In genomic region chr1:27092888-27093287, GRCh38 we compare ENCODE assay signal across 11 cellular contexts.
"Had no signal": no experiment of that assay in that cellular context is flagged by ENCODE, and none has a peak within 500 bp of the region (broad histone marks: within the 10 kb centered on the region; RNA-seq: fewer than 3 reads in every experiment).

No MANE protein-coding gene starts in this region.

- H3K27ac Mint-ChIP-seq: GM23338, H9, HFFc6 had no signal

- H3K9ac ChIP-seq: GM23248 had no signal

- H3K4me3 Mint-ChIP-seq: GM23338, H9, HFFc6 had no signal

- H3K4me1 ChIP-seq: HAP-1 had no signal

- DNase-seq: GM23248, GOT3, H7, H9, HCEC 1CT, HFFc6 had no signal

- H3K27ac ChIP-seq: GM23248 had no signal

- FAIRE-seq: H1, H54 had no signal

- H2AFZ ChIP-seq: GM23248, GM23338 had no signal

- H3K4me2 ChIP-seq: GM23338 had no signal

- H3K4me1 Mint-ChIP-seq: GM23338 had no signal

- H3K36me3 ChIP-seq: HAP-1 had no signal

- H3K4me3 ChIP-seq: GM23248, GM23338, HAP-1 had no signal

- ATAC-seq: GM23338, HCT116 had no signal

- H3K9me3 Mint-ChIP-seq: H9, HFFc6 had no signal

- H3K9me3 ChIP-seq: HAP-1 had no signal
